Comparison of ENCODE assay signal across 7 cellular contexts in the genomic region with DNA sequence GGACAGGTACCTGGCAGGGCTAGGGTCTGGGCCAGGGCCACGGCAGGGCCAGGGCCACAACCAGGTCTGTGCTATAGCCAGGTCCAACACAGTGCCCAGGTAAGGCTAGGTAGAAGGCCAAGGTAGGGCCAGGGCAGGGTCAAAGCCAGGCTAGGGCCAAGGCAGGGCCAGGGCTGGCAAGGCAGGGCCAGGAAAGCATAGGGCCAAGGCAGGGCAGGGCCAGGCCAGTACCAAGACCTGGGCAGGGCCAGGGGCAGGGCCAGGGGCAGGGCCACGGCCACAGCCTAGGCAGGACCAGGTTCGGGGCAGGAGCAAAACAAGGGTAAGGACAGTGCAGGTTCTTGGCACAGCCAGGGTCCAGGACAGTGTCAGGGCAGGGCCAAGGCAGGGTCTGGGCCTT. TPM values are rescaled to one million over a fixed set of nuclear protein-coding genes. Genes with fewer than 3 reads are reported as not detected.
"Had no signal": no experiment of that assay in that cellular context is flagged by ENCODE, and none has a peak within 500 bp of the region (broad histone marks: within the 10 kb centered on the region; RNA-seq: fewer than 3 reads in every experiment).

No MANE protein-coding gene starts in this region.

RNA-seq across cellular contexts. Expression of a gene that starts 48.1 kb away (rescaled TPM):
- total RNA-seq: GM23248, GM23338, H1, H4, H7, H9, HFFc6 had no signal
